9 cellular contexts compared by ENCODE assay signal in the genomic region with DNA sequence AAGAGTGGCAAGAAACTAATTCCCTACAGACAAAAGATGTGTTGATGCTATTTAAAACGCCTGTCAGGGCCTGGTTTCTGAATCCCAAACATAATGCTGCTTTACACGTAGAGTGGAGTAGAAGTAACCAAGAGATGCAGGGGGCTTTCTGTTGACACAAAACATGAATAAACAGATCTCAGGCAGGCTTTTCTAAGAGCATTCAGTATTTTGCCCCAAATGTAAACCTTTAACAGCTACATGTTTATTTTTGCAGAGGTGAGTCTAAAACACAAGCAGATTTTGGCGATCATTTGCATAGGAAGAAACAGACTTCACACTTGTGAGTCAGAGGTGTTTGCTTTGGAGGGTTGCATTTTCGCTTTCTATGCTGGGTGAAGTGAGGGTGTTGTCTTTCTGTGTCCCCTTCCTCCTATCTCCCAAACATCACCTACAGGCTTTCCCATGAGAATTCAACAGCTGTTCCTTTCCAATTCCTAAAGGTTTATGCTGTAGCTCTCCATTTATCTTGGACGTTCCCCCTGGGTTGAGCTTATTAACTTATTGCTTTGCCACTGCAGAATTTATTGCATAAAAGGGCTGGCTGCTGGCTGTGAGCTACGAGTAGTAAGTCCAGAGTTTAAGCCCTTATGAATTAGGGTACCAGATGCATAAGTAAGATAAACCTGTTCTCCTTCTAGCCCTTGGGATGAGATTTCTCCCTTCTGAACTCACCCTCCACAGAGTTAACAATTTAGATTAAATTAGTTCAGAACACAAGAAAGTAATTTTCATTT.
DNase-seq lines count a peak whose midpoint lies in the region; ATAC-seq, FAIRE-seq and TF ChIP-seq lines count a peak whose summit lies in the region.
"Had no signal": no experiment of that assay in that cellular context is flagged by ENCODE, and none has a peak within 500 bp of the region (broad histone marks: within the 10 kb centered on the region; RNA-seq: fewer than 3 reads in every experiment).

No MANE protein-coding gene starts in this region.

- H3K27me3 Mint-ChIP-seq in neural crest cell (ENCODE audit: low read depth) (no peaks in the 10 kb centered on the region), CD14-positive monocyte (ENCODE audit: low read depth in 3 of 3) (peaks cover 0 to 2% (median 0%) of the 10 kb centered on the region in 3 donors)

- DNase-seq in NCI-H1694 (lab: John Stamatoyannopoulos, UW) (peak; percentile 7), neural crest cell (ENCODE audit: low read depth, low spot score) (no peak), urothelium cell line (ENCODE audit: low spot score) (no peak), GDM1 (lab: John Stamatoyannopoulos, UW) (no peak), CD14-positive monocyte (ENCODE audit: low spot score) (no peak)
- DNase-seq in activated naive CD4-positive, alpha-beta T cell (lab: John Stamatoyannopoulos, UW) = no peak
- DNase-seq: HFFc6 had no signal

- ATAC-seq in GM18909 (IDR thresholded peaks at IDR 0.05; ENCODE audit: poor library complexity, unreplicated experiment) = peak; percentile 98
- ATAC-seq in HG02610 (IDR thresholded peaks at IDR 0.05; ENCODE audit: unreplicated experiment) = peak; percentile 95

- H3K27ac Mint-ChIP-seq in neural crest cell (ENCODE audit: unreplicated experiment) (no peak overlapping the region), CD14-positive monocyte (no peak overlapping the region)
- H3K27ac Mint-ChIP-seq: HFFc6 had no signal

- TF ChIP-seq CTCF in neural crest cell (conservative IDR thresholded peaks at IDR 0.05) (no peak), CD14-positive monocyte (IDR thresholded peaks at IDR 0.05) (no peak)

- H3K4me3 Mint-ChIP-seq in neural crest cell (peak overlapping the region; percentile 2), CD14-positive monocyte (no peak overlapping the region)
- H3K4me3 Mint-ChIP-seq: HFFc6 had no signal

- no peaks in the 10 kb centered on the region for H3K9me3 Mint-ChIP-seq in neural crest cell
- peaks cover 2 to 10% (median 7%) of the 10 kb centered on the region in 7 donors for H3K9me3 Mint-ChIP-seq in CD14-positive monocyte

- H3K36me3 Mint-ChIP-seq in neural crest cell (ENCODE audit: low read depth) = no peaks in the 10 kb centered on the region
- H3K36me3 Mint-ChIP-seq in CD14-positive monocyte = no peaks in the 10 kb centered on the region

- intact Hi-C loops in CD14-positive monocyte (cut with micrococcal nuclease) = no loop called here

- H3K4me1 Mint-ChIP-seq in neural crest cell = peaks cover 20% of the 10 kb centered on the region
- no peaks in the 10 kb centered on the region for H3K4me1 Mint-ChIP-seq in CD14-positive monocyte

- FAIRE-seq in urothelium cell line (lab: Jason Lieb, UNC) = no peak
